Comparison of ENCODE assay signal across 8 cellular contexts in the genomic region with DNA sequence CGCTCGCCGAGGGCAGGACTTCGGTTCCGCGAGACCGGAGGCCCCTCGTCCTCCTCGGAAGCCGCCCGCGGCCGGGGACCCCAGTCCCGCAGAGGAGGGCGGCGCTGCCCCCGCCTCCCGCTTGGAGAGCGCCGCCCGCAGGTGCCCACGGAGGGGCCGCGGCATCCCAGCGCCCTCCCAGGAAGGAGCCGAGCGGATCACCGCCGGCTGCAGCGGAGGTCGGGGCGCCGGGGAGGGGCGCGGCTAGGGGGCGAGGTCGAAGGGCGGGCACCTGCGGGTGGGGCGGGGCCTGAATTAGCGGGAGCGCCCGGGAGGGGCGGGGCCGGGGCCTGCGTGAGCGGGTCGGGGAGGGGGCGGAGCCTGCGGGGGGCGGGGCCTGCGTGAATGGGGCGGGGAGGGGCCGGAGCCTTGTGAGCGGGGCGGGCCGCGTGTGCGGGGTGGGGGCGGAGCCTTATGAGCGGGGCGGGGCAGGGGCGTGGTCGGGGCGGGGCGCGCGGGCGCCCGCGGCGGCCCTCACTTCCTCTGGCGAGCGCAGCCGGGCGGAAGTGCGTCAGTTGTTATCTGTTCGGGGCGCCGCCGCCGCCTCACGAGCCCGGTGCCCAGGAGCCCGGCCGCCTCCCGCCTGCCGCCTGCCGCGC. TPM values are rescaled to one million over a fixed set of nuclear protein-coding genes. Genes with fewer than 3 reads are reported as not detected.
DNase-seq lines count a peak whose midpoint lies in the region; ATAC-seq, FAIRE-seq and TF ChIP-seq lines count a peak whose summit lies in the region.

A gene (plus strand): TSS at position 550 of the 638 bp plus-strand sequence.

- H3K79me2 ChIP-seq in astrocyte (ENCODE audit: insufficient read depth, low read length) (peaks cover 41% of the 10 kb centered on the region), hepatocyte (peaks cover 41% of the 10 kb centered on the region)

- H3K27me3 ChIP-seq in astrocyte (ENCODE audit: insufficient read depth, low read length) = peaks cover 6% of the 10 kb centered on the region
- no peaks in the 10 kb centered on the region for H3K27me3 ChIP-seq in hepatocyte
- no peaks in the 10 kb centered on the region for H3K27me3 ChIP-seq in vagina

- H3K36me3 Mint-ChIP-seq in astrocyte (ENCODE audit: low read depth, unreplicated experiment) = peaks cover 3% of the 10 kb centered on the region

- H2AFZ ChIP-seq in astrocyte (ENCODE audit: low read depth, low read length) = peak within 1 kb of the TSS; percentile 63
- H2AFZ ChIP-seq in hepatocyte = peak within 1 kb of the TSS; percentile 96

- peak within 1 kb of the TSS; percentile 81 for H3K9ac ChIP-seq in astrocyte (ENCODE audit: low read length)

- 1% methylated on average over 16 of the region's 90 CpGs for whole genome bisulfite sequencing in hepatocyte (ENCODE audit: low lambda C conversion rate, missing lambda C conversion rate)

- H3K4me1 Mint-ChIP-seq in astrocyte (ENCODE audit: low read depth, unreplicated experiment) = peaks cover 9% of the 10 kb centered on the region

- H3K9me3 Mint-ChIP-seq in astrocyte (ENCODE audit: unreplicated experiment) = no peaks in the 10 kb centered on the region

- H3K4me3 ChIP-seq in astrocyte (ENCODE audit: insufficient read depth, low read depth, low read length) (peak within 1 kb of the TSS; percentile 66), hepatocyte (peak within 1 kb of the TSS; percentile 98), vagina (peak within 1 kb of the TSS; percentile 90 to 92)

- H3K27ac ChIP-seq in astrocyte (ENCODE audit: low read depth, low read length) (no peak within 1 kb of the TSS), hepatocyte (peak within 1 kb of the TSS; percentile 66), vagina (peak within 1 kb of the TSS; percentile 89)

- DNase-seq in NCI-H1930 (lab: John Stamatoyannopoulos, UW) = peak; percentile 88 to 91
- DNase-seq in T1000 (lab: John Stamatoyannopoulos, UW) = peak; percentile 71
- peak; percentile 55 for DNase-seq in astrocyte (ENCODE audit: low read depth)
- peak; percentile 95 for DNase-seq in hepatocyte (ENCODE audit: low spot score)
- peak; percentile 17 for DNase-seq in renal cortical epithelial cell (ENCODE audit: low read depth)
- no peak for DNase-seq in vagina (ENCODE audit: extremely low spot score in 2 of 2)

- intact Hi-C loops in vagina (cut with DNase I) = loop anchor here (5.0 kb wide), 1 partner anchor 597 kb away; a partner anchor contains a TSS

- H3K27ac Mint-ChIP-seq in astrocyte (ENCODE audit: unreplicated experiment) = peak within 1 kb of the TSS; percentile 80

- H3K36me3 ChIP-seq in astrocyte (ENCODE audit: insufficient read depth, low read length) (no peaks in the 10 kb centered on the region), hepatocyte (replicated peaks; ENCODE audit: insufficient read depth, low read depth) (no peaks in the 10 kb centered on the region), vagina (no peaks in the 10 kb centered on the region)

- peak in 1 of 2 donors; percentile 18 for TF ChIP-seq POLR2A in vagina (IDR thresholded peaks at IDR 0.05)

- H3K9me2 ChIP-seq in hepatocyte (replicated peaks; ENCODE audit: insufficient read depth) = no peaks in the 10 kb centered on the region

- H3K4me1 ChIP-seq in astrocyte (ENCODE audit: insufficient read depth, low read length) (peaks cover 17% of the 10 kb centered on the region), hepatocyte (ENCODE audit: insufficient read depth) (peaks cover 48% of the 10 kb centered on the region), vagina (peaks cover 54% of the 10 kb centered on the region)

- H3K4me3 Mint-ChIP-seq in astrocyte (ENCODE audit: unreplicated experiment) = peak within 1 kb of the TSS; percentile 90

- H3K9me3 ChIP-seq in astrocyte (ENCODE audit: insufficient read depth, low read depth, low read length) (no peaks in the 10 kb centered on the region), hepatocyte (ENCODE audit: low read depth) (no peaks in the 10 kb centered on the region), vagina (no peaks in the 10 kb centered on the region)

- H4K20me1 ChIP-seq in astrocyte (ENCODE audit: insufficient read depth, low read length) = peaks cover 41% of the 10 kb centered on the region
- peaks cover 42% of the 10 kb centered on the region for H4K20me1 ChIP-seq in hepatocyte (ENCODE audit: insufficient read depth, poor library complexity, severe bottlenecking)

- TF ChIP-seq CTCF in astrocyte (IDR thresholded peaks at IDR 0.05; ENCODE audit: insufficient read depth, low read depth, low read length) = no peak
- TF ChIP-seq CTCF in hepatocyte (IDR thresholded peaks at IDR 0.05; ENCODE audit: poor library complexity) = no peak
- no peak for TF ChIP-seq CTCF in vagina (IDR thresholded peaks at IDR 0.05)

- H3K4me2 ChIP-seq in astrocyte (ENCODE audit: low read length) (peak within 1 kb of the TSS; percentile 97), hepatocyte (peak within 1 kb of the TSS; percentile 100)

- H3K27me3 Mint-ChIP-seq in astrocyte (ENCODE audit: low read depth, unreplicated experiment) = peaks cover 11% of the 10 kb centered on the region

- FAIRE-seq in astrocyte (lab: Jason Lieb, UNC) = no peak

- ATAC-seq in GM18502 (IDR thresholded peaks at IDR 0.05; ENCODE audit: poor library complexity, unreplicated experiment) = peak; percentile 52
- ATAC-seq in HG02943 (IDR thresholded peaks at IDR 0.05; ENCODE audit: low read depth, unreplicated experiment) = peak; percentile 48

RNA-seq across cellular contexts. Expression of the gene that starts here (rescaled TPM):
- total RNA-seq in astrocyte = 36.6 and 43.8 TPM in 2 replicates
- 5.8 and 18.5 TPM in 2 replicates for total RNA-seq in hepatocyte
- polyA plus RNA-seq in hepatocyte = 61.1 and 69.1 TPM in 2 replicates
- total RNA-seq in renal cortical epithelial cell = 2.6 and 10.6 TPM in 2 replicates
- 11.0 TPM for total RNA-seq in vagina

Comparison
In these comparisons a context has a peak if more than half of its experiments do, and no peak if none do; other contexts are left out.
1. DNase-seq: peak in NCI-H1930 (2 of 2), T1000 (single experiment), astrocyte (single experiment), hepatocyte (single experiment) and renal cortical epithelial cell (single experiment); none in vagina (0 of 2).
2. Peak in every context shown above with its lines, with median percentiles within 50 percentile points of each other: H3K4me3 ChIP-seq.